25 cellular contexts compared by ENCODE assay signal in the genomic region with DNA sequence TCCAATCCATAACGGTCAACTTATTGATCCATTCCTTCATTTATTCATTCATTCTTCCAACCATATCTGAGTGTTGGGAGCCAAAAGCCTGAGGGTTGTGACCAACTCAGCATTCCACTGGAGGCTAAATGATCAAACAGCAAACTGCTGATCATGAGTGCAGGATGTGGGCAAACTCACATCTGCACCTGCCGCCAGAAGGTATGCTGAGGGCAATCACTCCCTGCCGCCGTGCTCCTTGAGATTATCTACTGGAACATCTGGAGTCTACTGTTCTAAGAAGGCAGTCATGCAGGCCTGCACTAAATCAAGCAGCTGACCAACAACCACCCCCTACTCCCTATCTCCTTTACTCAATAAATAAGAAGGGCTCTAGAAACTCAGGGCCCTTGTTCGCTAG.
"Had no signal": no experiment of that assay in that cellular context is flagged by ENCODE, and none has a peak within 500 bp of the region (broad histone marks: within the 10 kb centered on the region; RNA-seq: fewer than 3 reads in every experiment).

No MANE protein-coding gene starts in this region.

- H3K4me3 ChIP-seq: colonic mucosa, dorsolateral prefrontal cortex, esophagus squamous epithelium, gastrocnemius medialis, heart right ventricle, left lung, lower lobe of right lung, mucosa of descending colon had no signal

- H3K27ac ChIP-seq: colonic mucosa, epithelial cell of prostate, esophagus squamous epithelium, gastrocnemius medialis, heart right ventricle, left lung, lower lobe of right lung had no signal

- H3K36me3 ChIP-seq: colonic mucosa, esophagus squamous epithelium, gastrocnemius medialis, heart right ventricle, left lung, lower lobe of right lung had no signal

- FAIRE-seq: endothelial cell of umbilical vein, islet of Langerhans, keratinocyte had no signal

- ATAC-seq: esophagus mucosa, gastrocnemius medialis, heart right ventricle, left cardiac atrium, left lung, left ventricle myocardium superior, lower lobe of right lung, mucosa of descending colon had no signal

- H3K4me1 ChIP-seq: colonic mucosa had no signal

- H3K9me3 ChIP-seq: colonic mucosa, esophagus squamous epithelium, gastrocnemius medialis, heart right ventricle, left lung, lower lobe of right lung, mucosa of descending colon had no signal

- H3K27me3 ChIP-seq: colonic mucosa, dorsolateral prefrontal cortex, esophagus squamous epithelium, gastrocnemius medialis, heart right ventricle, left lung had no signal

- DNase-seq: colonic mucosa; dermis blood vessel endothelial cell; dorsolateral prefrontal cortex; effector CD4-positive, alpha-beta T cell; effector memory CD4-positive, alpha-beta T cell; esophagus squamous epithelium; foreskin fibroblast; foreskin melanocyte; gastrocnemius medialis; glutamatergic neuron; head of caudate nucleus; heart right ventricle; hippocampal formation; left cardiac atrium; left lung; left ventricle myocardium superior; lower lobe of right lung; mesenchymal stem cell; mucosa of descending colon; naive B cell had no signal
